ENCODE assay signal across 17 cellular contexts in the genomic region with DNA sequence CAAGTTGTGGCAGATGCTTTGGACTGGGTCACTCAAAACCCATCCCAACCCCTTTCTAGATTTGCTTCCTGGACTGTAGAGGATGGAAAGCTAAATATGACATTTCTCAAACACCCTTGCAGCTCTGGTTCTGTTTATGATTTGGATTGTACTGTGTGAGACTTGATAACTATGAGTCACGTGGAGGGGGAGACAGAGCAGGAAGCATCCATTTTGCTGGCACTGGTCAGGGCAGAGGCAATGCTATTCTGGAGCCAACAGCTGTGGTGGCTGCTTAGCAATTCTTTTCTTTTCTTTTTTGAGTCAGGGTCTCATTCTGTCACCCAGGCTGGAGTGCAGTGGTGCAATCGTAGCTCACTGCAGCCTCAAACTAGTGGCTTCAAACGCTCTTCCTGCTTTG. TPM values are rescaled to one million over a fixed set of nuclear protein-coding genes. Genes with fewer than 3 reads are reported as not detected.
DNase-seq lines count a peak whose midpoint lies in the region; ATAC-seq and TF ChIP-seq lines count a peak whose summit lies in the region.
"Had no signal": no experiment of that assay in that cellular context is flagged by ENCODE, and none has a peak within 500 bp of the region (broad histone marks: within the 10 kb centered on the region; RNA-seq: fewer than 3 reads in every experiment).

No MANE protein-coding gene starts in this region.

- H3K4me1 ChIP-seq in OCI-LY3 (ENCODE audit: low read length) (peaks cover 68% of the 10 kb centered on the region), sigmoid colon (peaks cover 0 to 25% (median 19%) of the 10 kb centered on the region in 4 donors)

- TF ChIP-seq POLR2A in sigmoid colon (IDR thresholded peaks at IDR 0.05): no peak

- no peaks in the 10 kb centered on the region for H3K36me3 ChIP-seq in OCI-LY3 (replicated peaks; ENCODE audit: low read depth, low read length)
- H3K36me3 ChIP-seq in sigmoid colon: no peaks in the 10 kb centered on the region
- H3K36me3 ChIP-seq: Peyer's patch had no signal

- intact Hi-C loops in sigmoid colon (cut with DNase I): loop anchor here (10.0 kb wide), 1 partner anchor 295 kb away; no protein-coding TSS in a partner anchor

- H3K9me3 ChIP-seq in OCI-LY3 (ENCODE audit: insufficient read depth, low read length) (no peaks in the 10 kb centered on the region), sigmoid colon (no peaks in the 10 kb centered on the region)
- H3K9me3 ChIP-seq: Peyer's patch had no signal

- H3K27me3 ChIP-seq in OCI-LY3 (ENCODE audit: low read depth, low read length): no peaks in the 10 kb centered on the region
- no peaks in the 10 kb centered on the region for H3K27me3 ChIP-seq in sigmoid colon
- H3K27me3 ChIP-seq: Peyer's patch had no signal

- peaks cover 26% of the 10 kb centered on the region for H3K27me3 Mint-ChIP-seq in activated naive CD4-positive, alpha-beta T cell treated with anti-CD3 and anti-CD28 coated beads, Interleukin-2, amount 10 ng/mL, durations not matched to agents 7 days and 5 days
- H3K27me3 Mint-ChIP-seq in stimulated activated memory B cell treated with anti-CD40 and anti-IgM and Interleukin-4, amounts not matched to agents 10 μg/mL and 1 μg/mL and 100 μg/mL, for 72 hours: no peaks in the 10 kb centered on the region
- H3K27me3 Mint-ChIP-seq: activated naive CD8-positive, alpha-beta T cell treated with anti-CD3 and anti-CD28 coated beads, Interleukin-2, amount 10 ng/mL, durations not matched to agents 7 days and 5 days; B cell had no signal

- no peak for TF ChIP-seq CTCF in OCI-LY3 (IDR thresholded peaks at IDR 0.05; ENCODE audit: low read depth, low read length)
- TF ChIP-seq CTCF in epithelial cell of esophagus (IDR thresholded peaks at IDR 0.05; ENCODE audit: insufficient read depth, low read depth, low read length, missing control alignments): no peak
- no peak for TF ChIP-seq CTCF in sigmoid colon (IDR thresholded peaks at IDR 0.05)

- H3K79me2 ChIP-seq in OCI-LY3 (ENCODE audit: low read length): no peaks in the 10 kb centered on the region

- H3K4me2 ChIP-seq in OCI-LY3 (ENCODE audit: low read length): peak overlapping the region; percentile 0; the same call in 1 of the 2 replicates

- H3K4me1 Mint-ChIP-seq in activated naive CD4-positive, alpha-beta T cell treated with anti-CD3 and anti-CD28 coated beads, Interleukin-2, amount 10 ng/mL, durations not matched to agents 7 days and 5 days: peaks cover 7% of the 10 kb centered on the region
- H3K4me1 Mint-ChIP-seq in stimulated activated memory B cell treated with anti-CD40 and anti-IgM and Interleukin-4, amounts not matched to agents 10 μg/mL and 1 μg/mL and 100 μg/mL, for 72 hours: peaks cover 12% of the 10 kb centered on the region

- H3K9ac ChIP-seq in OCI-LY3 (ENCODE audit: low read length): no peak overlapping the region

- WGBS in sigmoid colon, 2 donors: 57 to 64% methylated on average over 3 of the region's 3 CpGs

- peak; percentile 52 to 60 for ATAC-seq in activated naive CD4-positive, alpha-beta T cell treated with anti-CD3 and anti-CD28 coated beads, Interleukin-2, amount 50 U/mL, for 72 hours
- peak; percentile 51 for ATAC-seq in stimulated activated naive CD8-positive, alpha-beta T cell treated with anti-CD3 and anti-CD28 coated beads, Interleukin-15, Interleukin-2, amounts not matched to agents 100 U/mL and 50 U/mL, for 24 hours
- no peak for ATAC-seq in stimulated activated memory B cell treated with anti-CD40 and anti-IgM and Interleukin-4, amounts not matched to agents 10 μg/mL and 1 μg/mL and 100 μg/mL, for 72 hours

- H4K20me1 ChIP-seq in OCI-LY3 (ENCODE audit: insufficient read depth, low read length): no peaks in the 10 kb centered on the region

- no peak for DNase-seq in activated naive CD4-positive, alpha-beta T cell treated with anti-CD3 and anti-CD28 coated beads, Interleukin-2, amount 50 U/mL, for 72 hours (ENCODE audit: low spot score in 2 of 2)
- DNase-seq in activated naive CD4-positive, alpha-beta T cell treated with anti-CD3 and anti-CD28 coated beads, Interleukin-2, amount 10 ng/mL, durations not matched to agents 7 days and 5 days: no peak
- peak; percentile 43 for DNase-seq in epithelial cell of esophagus (ENCODE audit: low read depth)
- no peak for DNase-seq in stimulated activated naive CD8-positive, alpha-beta T cell treated with anti-CD3 and anti-CD28 coated beads, Interleukin-15, Interleukin-2, amounts not matched to agents 100 U/mL and 50 U/mL, for 24 hours
- DNase-seq in sigmoid colon: no peak
- no peak for DNase-seq in cortex of kidney (lab: John Stamatoyannopoulos, UW)
- DNase-seq: activated CD4-positive, alpha-beta T cell treated with anti-CD3 and anti-CD28 coated beads, Interleukin-2, amount 50 U/mL, for 48 hours; activated naive CD8-positive, alpha-beta T cell treated with anti-CD3 and anti-CD28 coated beads, Interleukin-2, amount 10 ng/mL, durations not matched to agents 7 days and 5 days; foreskin melanocyte; midbrain; NCI-H2227 treated with DMSO at 0.1 percent for 48 hours; Peyer's patch; stimulated activated CD4-positive, alpha-beta T cell treated with anti-CD3 and anti-CD28 coated beads, Interleukin-2, amount 100 ng/mL, for 48 hours; stimulated activated naive CD4-positive, alpha-beta T cell had no signal

- no peak overlapping the region for H3K27ac Mint-ChIP-seq in activated naive CD4-positive, alpha-beta T cell treated with anti-CD3 and anti-CD28 coated beads, Interleukin-2, amount 50 U/mL, for 72 hours
- no peak overlapping the region for H3K27ac Mint-ChIP-seq in activated naive CD4-positive, alpha-beta T cell treated with anti-CD3 and anti-CD28 coated beads, Interleukin-2, amount 10 ng/mL, durations not matched to agents 7 days and 5 days
- H3K27ac Mint-ChIP-seq in stimulated activated memory B cell treated with anti-CD40 and anti-IgM and Interleukin-4, amounts not matched to agents 10 μg/mL and 1 μg/mL and 100 μg/mL, for 72 hours: no peak overlapping the region
- H3K27ac Mint-ChIP-seq: activated naive CD8-positive, alpha-beta T cell treated with anti-CD3 and anti-CD28 coated beads, Interleukin-2, amount 10 ng/mL, durations not matched to agents 7 days and 5 days; B cell had no signal

- no peak for TF ChIP-seq EP300 in sigmoid colon (IDR thresholded peaks at IDR 0.05)

- H3K27ac ChIP-seq in OCI-LY3 (ENCODE audit: low read length) (no peak overlapping the region), sigmoid colon (no peak overlapping the region)
- H3K27ac ChIP-seq: Peyer's patch had no signal

- no peaks in the 10 kb centered on the region for H3K36me3 Mint-ChIP-seq in activated naive CD4-positive, alpha-beta T cell treated with anti-CD3 and anti-CD28 coated beads, Interleukin-2, amount 50 U/mL, for 72 hours
- H3K36me3 Mint-ChIP-seq in activated naive CD4-positive, alpha-beta T cell treated with anti-CD3 and anti-CD28 coated beads, Interleukin-2, amount 10 ng/mL, durations not matched to agents 7 days and 5 days: no peaks in the 10 kb centered on the region
- no peaks in the 10 kb centered on the region for H3K36me3 Mint-ChIP-seq in stimulated activated memory B cell treated with anti-CD40 and anti-IgM and Interleukin-4, amounts not matched to agents 10 μg/mL and 1 μg/mL and 100 μg/mL, for 72 hours

- H3K9me3 Mint-ChIP-seq in activated naive CD4-positive, alpha-beta T cell treated with anti-CD3 and anti-CD28 coated beads, Interleukin-2, amount 50 U/mL, for 72 hours: no peaks in the 10 kb centered on the region
- H3K9me3 Mint-ChIP-seq in activated naive CD4-positive, alpha-beta T cell treated with anti-CD3 and anti-CD28 coated beads, Interleukin-2, amount 10 ng/mL, durations not matched to agents 7 days and 5 days: no peaks in the 10 kb centered on the region
- H3K9me3 Mint-ChIP-seq in stimulated activated memory B cell treated with anti-CD40 and anti-IgM and Interleukin-4, amounts not matched to agents 10 μg/mL and 1 μg/mL and 100 μg/mL, for 72 hours: no peaks in the 10 kb centered on the region
- H3K9me3 Mint-ChIP-seq: activated naive CD8-positive, alpha-beta T cell treated with anti-CD3 and anti-CD28 coated beads, Interleukin-2, amount 10 ng/mL, durations not matched to agents 7 days and 5 days had no signal

- no peak overlapping the region for H2AFZ ChIP-seq in OCI-LY3 (ENCODE audit: low read depth, low read length)

- H3K4me3 Mint-ChIP-seq in activated naive CD4-positive, alpha-beta T cell treated with anti-CD3 and anti-CD28 coated beads, Interleukin-2, amount 10 ng/mL, durations not matched to agents 7 days and 5 days: no peak overlapping the region
- H3K4me3 Mint-ChIP-seq in stimulated activated memory B cell treated with anti-CD40 and anti-IgM and Interleukin-4, amounts not matched to agents 10 μg/mL and 1 μg/mL and 100 μg/mL, for 72 hours: no peak overlapping the region
- H3K4me3 Mint-ChIP-seq: activated naive CD8-positive, alpha-beta T cell treated with anti-CD3 and anti-CD28 coated beads, Interleukin-2, amount 10 ng/mL, durations not matched to agents 7 days and 5 days; B cell had no signal

- H3K4me3 ChIP-seq in OCI-LY3 (ENCODE audit: low read length): no peak overlapping the region
- H3K4me3 ChIP-seq in epithelial cell of esophagus (ENCODE audit: low read length): no peak overlapping the region
- H3K4me3 ChIP-seq in sigmoid colon: no peak overlapping the region
- H3K4me3 ChIP-seq: Peyer's patch had no signal

- CTCF ChIA-PET in activated naive CD4-positive, alpha-beta T cell treated with anti-CD3 and anti-CD28 coated beads, Interleukin-2, amount 10 ng/mL, durations not matched to agents 7 days and 5 days (lab: Charles Lee): interaction anchor here (1.0 to 1.9 kb wide), 3 partner anchors 21 to 45 kb away, joined by 3 to 4 read pairs (median 4); a partner anchor contains a TSS

RNA-seq across cellular contexts. Expression of a gene that starts 13.6 kb away (rescaled TPM):
- total RNA-seq in activated naive CD4-positive, alpha-beta T cell treated with anti-CD3 and anti-CD28 coated beads, Interleukin-2, amount 50 U/mL, for 72 hours: 10 to 100 TPM; 45.7 to 48.0 TPM
- 10 to 100 TPM; 15.3 to 30.8 (median 21.6) TPM for total RNA-seq in sigmoid colon
- 10 to 100 TPM in 2 of 3 donors, 1 to 10 TPM in 1; 7.8 to 22.2 (median 17.1) TPM for polyA plus RNA-seq in sigmoid colon

RNA-seq across cellular contexts. Expression of a gene that starts 25.1 kb away (rescaled TPM):
- 100 to 1,000 TPM; 153 to 160 TPM for total RNA-seq in activated naive CD4-positive, alpha-beta T cell treated with anti-CD3 and anti-CD28 coated beads, Interleukin-2, amount 50 U/mL, for 72 hours
- 10 to 100 TPM; 24.4 to 43.8 (median 34.7) TPM for total RNA-seq in sigmoid colon
- polyA plus RNA-seq in sigmoid colon: 100 to 1,000 TPM; 129 to 196 (median 138) TPM

RNA-seq across cellular contexts. Expression of a gene that starts 47.8 kb away (rescaled TPM):
- total RNA-seq in activated naive CD4-positive, alpha-beta T cell treated with anti-CD3 and anti-CD28 coated beads, Interleukin-2, amount 50 U/mL, for 72 hours: 1 to 10 TPM in 1 of 2 donors, under 1 TPM in 1; 0.39 to 1.8 TPM
- total RNA-seq in sigmoid colon: not detected
- 1 to 10 TPM in 2 of 3 donors, not detected in 1; 4.2 to 4.6 TPM for polyA plus RNA-seq in sigmoid colon

RNA-seq across cellular contexts. Expression of a gene that starts 59.8 kb away (rescaled TPM):
- total RNA-seq in activated naive CD4-positive, alpha-beta T cell treated with anti-CD3 and anti-CD28 coated beads, Interleukin-2, amount 50 U/mL, for 72 hours: 10 to 100 TPM; 35.8 to 44.7 TPM
- 10 to 100 TPM in 2 of 4 donors, 1 to 10 TPM in 2; 6.9 to 11.4 (median 9.1) TPM for total RNA-seq in sigmoid colon
- 10 to 100 TPM; 16.5 to 23.8 (median 18.6) TPM for polyA plus RNA-seq in sigmoid colon

RNA-seq across cellular contexts. Expression of a gene that starts 60.0 kb away (rescaled TPM):
- 10 to 100 TPM; 26.9 to 28.2 TPM for total RNA-seq in activated naive CD4-positive, alpha-beta T cell treated with anti-CD3 and anti-CD28 coated beads, Interleukin-2, amount 50 U/mL, for 72 hours
- 10 to 100 TPM; 32.2 to 57.6 (median 42.5) TPM for total RNA-seq in sigmoid colon
- 10 to 100 TPM in 2 of 3 donors, 1 to 10 TPM in 1; 9.6 to 26.2 (median 14.8) TPM for polyA plus RNA-seq in sigmoid colon
